9 cellular contexts compared by ENCODE assay signal in genomic region chr18:10122116-10122515, GRCh38.
DNase-seq lines count a peak whose midpoint lies in the region; ATAC-seq and TF ChIP-seq lines count a peak whose summit lies in the region.
"Had no signal": no experiment of that assay in that cellular context is flagged by ENCODE, and none has a peak within 500 bp of the region (broad histone marks: within the 10 kb centered on the region; RNA-seq: fewer than 3 reads in every experiment).

No MANE protein-coding gene starts in this region.

- peak; percentile 98 for DNase-seq in DMS53 treated with DMSO at 0.1 percent for 48 hours (lab: John Stamatoyannopoulos, UW; ENCODE audit: unreplicated experiment)
- DNase-seq in NCI-H2107 (lab: John Stamatoyannopoulos, UW): peak; percentile 17
- DNase-seq in chondrocyte (ENCODE audit: low spot score): no peak
- no peak for DNase-seq in nephron progenitor cell
- DNase-seq in SW 1271 (lab: John Stamatoyannopoulos, UW): no peak

- H3K4me3 Mint-ChIP-seq in chondrocyte (ENCODE audit: unreplicated experiment) (no peak overlapping the region), nephron progenitor cell (no peak overlapping the region)
- H3K4me3 Mint-ChIP-seq: stimulated activated naive CD8-positive, alpha-beta T cell treated with anti-CD3 and anti-CD28 coated beads, Interleukin-15, Interleukin-2, amounts not matched to agents 100 ng/mL and 50 ng/mL, for 24 hours had no signal

- no peaks in the 10 kb centered on the region for H3K27me3 Mint-ChIP-seq in chondrocyte (ENCODE audit: low read depth)
- H3K27me3 Mint-ChIP-seq in nephron progenitor cell (ENCODE audit: low read depth, poor library complexity): peaks cover 11% of the 10 kb centered on the region

- H3K36me3 Mint-ChIP-seq in chondrocyte (ENCODE audit: low read depth) (no peaks in the 10 kb centered on the region), nephron progenitor cell (ENCODE audit: low read depth) (peaks cover 15% of the 10 kb centered on the region)

- TF ChIP-seq CTCF in chondrocyte (IDR thresholded peaks at IDR 0.05) (no peak), nephron progenitor cell (IDR thresholded peaks at IDR 0.05) (no peak)

- no peak for ATAC-seq in GM18861 (IDR thresholded peaks at IDR 0.05; ENCODE audit: unreplicated experiment)
- no peak for ATAC-seq in GM21367 (IDR thresholded peaks at IDR 0.05; ENCODE audit: unreplicated experiment)
- no peak for ATAC-seq in HG02798 (IDR thresholded peaks at IDR 0.05; ENCODE audit: poor library complexity, unreplicated experiment)

- H3K9me3 Mint-ChIP-seq in chondrocyte (ENCODE audit: low read depth) (peaks cover 5% of the 10 kb centered on the region), nephron progenitor cell (peaks cover 26% of the 10 kb centered on the region)
- H3K9me3 Mint-ChIP-seq: stimulated activated naive CD8-positive, alpha-beta T cell treated with anti-CD3 and anti-CD28 coated beads, Interleukin-15, Interleukin-2, amounts not matched to agents 100 ng/mL and 50 ng/mL, for 24 hours had no signal

- H3K4me1 Mint-ChIP-seq in chondrocyte (ENCODE audit: low read depth): peaks cover 50% of the 10 kb centered on the region
- peaks cover 60% of the 10 kb centered on the region for H3K4me1 Mint-ChIP-seq in nephron progenitor cell

- peak overlapping the region; percentile 80 for H3K27ac Mint-ChIP-seq in chondrocyte (ENCODE audit: unreplicated experiment)
- peak overlapping the region; percentile 93 for H3K27ac Mint-ChIP-seq in nephron progenitor cell
- H3K27ac Mint-ChIP-seq: stimulated activated naive CD8-positive, alpha-beta T cell treated with anti-CD3 and anti-CD28 coated beads, Interleukin-15, Interleukin-2, amounts not matched to agents 100 ng/mL and 50 ng/mL, for 24 hours had no signal

Comparison
In these comparisons a context has a peak if more than half of its experiments do, and no peak if none do; other contexts are left out.
1. DNase-seq: peak in DMS53 treated with DMSO at 0.1 percent for 48 hours (single experiment) and NCI-H2107 (single experiment); none in chondrocyte (single experiment), nephron progenitor cell (single experiment) and SW 1271 (0 of 2).